ENCODE assay signal across 8 cellular contexts in genomic region chr17:78735832-78736525, GRCh38. TPM values are rescaled to one million over a fixed set of nuclear protein-coding genes. Genes with fewer than 3 reads are reported as not detected.
DNase-seq lines count a peak whose midpoint lies in the region; TF ChIP-seq lines count a peak whose summit lies in the region.

No MANE protein-coding gene starts in this region.

- H3K9me3 ChIP-seq in colonic mucosa (no peaks in the 10 kb centered on the region), osteoblast (ENCODE audit: low read depth, low read length) (no peaks in the 10 kb centered on the region)

- peak overlapping the region; percentile 87 for H3K4me2 ChIP-seq in osteoblast (ENCODE audit: insufficient read depth, low read length)

- intact Hi-C loops in colonic mucosa (cut with DNase I), result no loop called here

- H2AFZ ChIP-seq in osteoblast (ENCODE audit: low read length), result peak overlapping the region; percentile 88

- H3K27ac ChIP-seq in colonic mucosa (peak overlapping the region; percentile 90), osteoblast (ENCODE audit: low read depth, low read length) (peak overlapping the region; percentile 85)

- peaks cover 27% of the 10 kb centered on the region for H4K20me1 ChIP-seq in osteoblast (ENCODE audit: insufficient read depth, low read length)

- peak overlapping the region; percentile 57 for H3K4me3 ChIP-seq in colonic mucosa
- H3K4me3 ChIP-seq in osteoblast (ENCODE audit: insufficient read depth, low read length), result peak overlapping the region; percentile 79

- peak; percentile 26 for DNase-seq in NOMO-1 treated with DMSO at 0.1 percent for 48 hours (lab: John Stamatoyannopoulos, UW; ENCODE audit: unreplicated experiment)
- DNase-seq in NOMO-1 treated with dmso at 0.1 percent for 144 hours (lab: John Stamatoyannopoulos, UW; ENCODE audit: unreplicated experiment), result no peak
- peak; percentile 32 for DNase-seq in NCI-H226
- DNase-seq in colonic mucosa, result peak; percentile 73
- DNase-seq in osteoblast (ENCODE audit: insufficient read length, low spot score, missing footprints), result no peak
- no peak for DNase-seq in inferior parietal cortex (ENCODE audit: extremely low spot score)
- DNase-seq in middle frontal gyrus (ENCODE audit: extremely low spot score, low spot score), result no peak
- DNase-seq in activated CD8-positive, alpha-beta memory T cell treated with anti-CD3 and anti-CD28 coated beads for 24 hours, result no peak

- peaks cover 5% of the 10 kb centered on the region for H3K4me1 ChIP-seq in colonic mucosa
- H3K4me1 ChIP-seq in osteoblast (ENCODE audit: insufficient read depth, low read length), result peaks cover 21% of the 10 kb centered on the region

- H3K36me3 ChIP-seq in colonic mucosa (no peaks in the 10 kb centered on the region), osteoblast (ENCODE audit: insufficient read depth, low read length) (no peaks in the 10 kb centered on the region)

- H3K27me3 ChIP-seq in colonic mucosa, result no peaks in the 10 kb centered on the region
- H3K27me3 ChIP-seq in osteoblast (ENCODE audit: insufficient read depth, low read length), result no peaks in the 10 kb centered on the region

- TF ChIP-seq CTCF in colonic mucosa (IDR thresholded peaks at IDR 0.05) (no peak), osteoblast (IDR thresholded peaks at IDR 0.05; ENCODE audit: extremely low read depth, low read depth, low read length) (no peak)

- peak overlapping the region; percentile 78 to 94 for H3K9ac ChIP-seq in colonic mucosa (ENCODE audit: low read depth in 2 of 2, low read length in 2 of 2)

- H3K79me2 ChIP-seq in osteoblast (ENCODE audit: insufficient read depth, low read length), result peaks cover 53% of the 10 kb centered on the region

RNA-seq across cellular contexts. Expression of gene CYTH1, which starts 46.1 kb away (rescaled TPM):
- total RNA-seq in colonic mucosa (10 to 100 TPM; 54.6 to 68.9 TPM), osteoblast (20.9 and 21.4 TPM in 2 replicates)

Comparison
In these comparisons a context has a peak if more than half of its experiments do, and no peak if none do; other contexts are left out.
1. DNase-seq: peak in NOMO-1 treated with DMSO at 0.1 percent for 48 hours (single experiment), NCI-H226 (single experiment) and colonic mucosa (single experiment); none in NOMO-1 treated with dmso at 0.1 percent for 144 hours (single experiment), osteoblast (single experiment), inferior parietal cortex (single experiment), middle frontal gyrus (single experiment) and activated CD8-positive, alpha-beta memory T cell treated with anti-CD3 and anti-CD28 coated beads for 24 hours (single experiment).